ENCODE assay signal across 1 cellular context in the genomic region with DNA sequence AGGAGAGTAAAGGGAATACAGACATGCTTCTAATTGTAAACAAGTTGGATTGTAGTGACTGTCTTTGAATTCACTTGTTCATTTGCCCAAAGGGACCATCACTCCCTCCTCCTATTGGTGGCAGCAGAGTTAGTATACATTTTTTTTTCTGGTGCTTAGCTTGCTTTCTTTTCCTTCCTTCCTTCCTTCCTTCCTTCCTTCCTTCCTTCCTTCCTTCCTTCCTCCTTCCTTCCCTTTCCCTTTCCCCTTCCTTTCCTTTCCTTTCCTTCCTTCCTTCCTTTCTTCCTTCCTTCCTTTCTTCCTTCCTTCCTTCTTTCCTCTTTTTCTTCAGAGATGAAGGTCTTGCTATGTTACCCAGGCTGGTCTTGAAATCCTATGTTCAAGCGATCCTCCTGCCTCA.
TF ChIP-seq lines count a peak whose summit lies in the region.

No MANE protein-coding gene starts in this region.

TF ChIP-seq in HEK293, 187 proteins besides CTCF, POLR2A, EP300 and RAD21:
- TF ChIP-seq PRDM6 (tag by site-specific recombination; IDR thresholded peaks at IDR 0.05) (no peak), ZNF624 (tag by site-specific recombination; IDR thresholded peaks at IDR 0.05) (no peak), ZNF658 (tag by site-specific recombination; IDR thresholded peaks at IDR 0.05) (no peak), ZNF48 (tag by site-specific recombination; IDR thresholded peaks at IDR 0.05) (no peak), ZNF114 (tag by site-specific recombination; IDR thresholded peaks at IDR 0.05) (no peak), ZNF366 (tag by site-specific recombination; conservative IDR thresholded peaks at IDR 0.05) (peak; percentile 64)
TF ChIP-seq in HEK293: peak in this region for 1.
